In the genomic region with DNA sequence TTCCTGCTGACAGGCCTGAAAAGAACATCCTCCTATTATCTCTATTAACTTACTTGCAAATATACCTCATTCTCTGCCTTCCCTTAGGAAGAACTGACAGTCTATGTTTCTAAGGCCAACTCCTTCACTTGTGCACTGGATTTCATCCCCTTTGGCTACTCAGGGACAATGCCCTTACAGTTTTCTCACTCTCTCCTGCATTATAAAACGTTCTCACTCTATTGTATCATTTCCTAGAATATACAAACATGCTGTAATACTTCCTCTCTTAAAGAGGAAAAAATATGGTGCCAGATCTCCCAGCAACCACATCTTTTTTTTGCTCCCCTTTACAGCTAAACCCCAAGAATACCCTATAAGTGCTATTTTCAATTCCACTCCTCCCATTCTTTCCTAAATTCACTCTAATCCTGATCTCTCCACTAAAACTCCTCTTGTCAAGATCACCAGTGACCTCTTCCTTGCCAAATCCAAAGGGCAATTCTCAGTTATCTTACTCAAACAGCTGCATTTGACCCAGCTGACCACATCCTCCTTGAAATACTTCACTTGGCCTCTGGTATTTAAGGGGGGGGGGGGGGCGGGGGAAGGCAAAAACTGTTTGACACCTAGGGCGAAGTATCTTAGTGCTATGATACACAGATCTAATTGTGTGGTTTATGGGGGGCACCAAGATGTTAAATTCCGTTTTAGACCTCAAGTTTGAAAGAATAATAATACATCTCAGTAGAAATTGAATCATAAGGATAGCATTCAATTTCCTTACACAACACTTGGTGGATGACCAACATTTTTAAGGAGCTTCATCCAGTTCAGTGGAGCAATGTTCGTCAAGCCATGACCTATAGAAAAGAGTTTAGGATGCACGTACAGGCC, we compare ENCODE assay signal across 9 cellular contexts. TPM values are rescaled to one million over a fixed set of nuclear protein-coding genes. Genes with fewer than 3 reads are reported as not detected.
A peak's percentile ranks its signal among the peaks of the same experiment; 100 is the strongest.
DNase-seq lines count a peak whose midpoint lies in the region; ATAC-seq and TF ChIP-seq lines count a peak whose summit lies in the region.
"Had no signal": no experiment of that assay in that cellular context is flagged by ENCODE, and none has a peak within 500 bp of the region (broad histone marks: within the 10 kb centered on the region; RNA-seq: fewer than 3 reads in every experiment).

No MANE protein-coding gene starts in this region.

- intact Hi-C loops in CD8-positive, alpha-beta T cell (cut with DNase I, micrococcal nuclease): loop anchor here (5.0 kb wide), 5 partner anchors 160 to 1645 kb away; a partner anchor contains a TSS
- intact Hi-C loops in posterior cingulate gyrus (cut with DNase I): loop anchor here (5.0 kb wide), 1 partner anchor 210 kb away; a partner anchor contains a TSS

- no peaks in the 10 kb centered on the region for H3K27me3 Mint-ChIP-seq in CD8-positive, alpha-beta T cell (ENCODE audit: low read depth)
- H3K27me3 Mint-ChIP-seq in activated CD8-positive, alpha-beta T cell treated with anti-CD3 and anti-CD28 coated beads, Interleukin-2, amount 10 ng/mL, durations not matched to agents 7 days and 5 days (ENCODE audit: low read depth): no peaks in the 10 kb centered on the region
- no peaks in the 10 kb centered on the region for H3K27me3 Mint-ChIP-seq in stimulated activated memory B cell treated with anti-CD40 and anti-IgM and Interleukin-4, amounts not matched to agents 10 μg/mL and 1 μg/mL and 100 μg/mL, for 72 hours

- no peak for DNase-seq in CD8-positive, alpha-beta T cell
- DNase-seq in HS-27A (ENCODE audit: low read depth): peak; percentile 51
- DNase-seq in activated CD8-positive, alpha-beta T cell treated with anti-CD3 and anti-CD28 coated beads, Interleukin-2, amount 10 ng/mL, durations not matched to agents 7 days and 5 days: peak; percentile 39
- DNase-seq in kidney glomerular epithelial cell (lab: John Stamatoyannopoulos, UW): peak; percentile 77
- DNase-seq in activated CD4-positive, CD25-positive, alpha-beta regulatory T cell treated with anti-CD3 and anti-CD28 coated beads, Interleukin-2, amount 50 U/mL, for 72 hours: no peak
- no peak for DNase-seq in posterior cingulate gyrus
- no peak for DNase-seq in DMS 273 (lab: John Stamatoyannopoulos, UW; ENCODE audit: unreplicated experiment)

- ATAC-seq in CD8-positive, alpha-beta T cell: no peak
- ATAC-seq in activated CD8-positive, alpha-beta T cell treated with anti-CD3 and anti-CD28 coated beads, Interleukin-2, amount 10 ng/mL, durations not matched to agents 7 days and 5 days: no peak
- no peak for ATAC-seq in stimulated activated memory B cell treated with anti-CD40 and anti-IgM and Interleukin-4, amounts not matched to agents 10 μg/mL and 1 μg/mL and 100 μg/mL, for 72 hours

- no peak for TF ChIP-seq CTCF in CD8-positive, alpha-beta T cell (IDR thresholded peaks at IDR 0.05)

- POLR2A ChIA-PET in CD8-positive, alpha-beta T cell (lab: Charles Lee): interaction anchor here (0.6 to 1.8 kb wide), 2 partner anchors 212 to 229 kb away, joined by 4 to 9 read pairs; a partner anchor contains a TSS
- POLR2A ChIA-PET in activated CD8-positive, alpha-beta T cell treated with anti-CD3 and anti-CD28 coated beads, Interleukin-2, amount 10 ng/mL, durations not matched to agents 7 days and 5 days (lab: Charles Lee): interaction anchor here (1.1 kb wide), 2 partner anchors 13 to 155 kb away, joined by 3 read pairs; no protein-coding TSS in a partner anchor

- no peak overlapping the region for H3K4me3 Mint-ChIP-seq in CD8-positive, alpha-beta T cell
- no peak overlapping the region for H3K4me3 Mint-ChIP-seq in activated CD8-positive, alpha-beta T cell treated with anti-CD3 and anti-CD28 coated beads, Interleukin-2, amount 10 ng/mL, durations not matched to agents 7 days and 5 days
- no peak overlapping the region for H3K4me3 Mint-ChIP-seq in stimulated activated memory B cell treated with anti-CD40 and anti-IgM and Interleukin-4, amounts not matched to agents 10 μg/mL and 1 μg/mL and 100 μg/mL, for 72 hours

- H3K4me1 Mint-ChIP-seq in CD8-positive, alpha-beta T cell (ENCODE audit: low read depth): peaks cover 57% of the 10 kb centered on the region
- peaks cover 44% of the 10 kb centered on the region for H3K4me1 Mint-ChIP-seq in activated CD8-positive, alpha-beta T cell treated with anti-CD3 and anti-CD28 coated beads, Interleukin-2, amount 10 ng/mL, durations not matched to agents 7 days and 5 days (ENCODE audit: low read depth)
- H3K4me1 Mint-ChIP-seq in stimulated activated memory B cell treated with anti-CD40 and anti-IgM and Interleukin-4, amounts not matched to agents 10 μg/mL and 1 μg/mL and 100 μg/mL, for 72 hours: peaks cover 28% of the 10 kb centered on the region

- H3K27ac Mint-ChIP-seq in CD8-positive, alpha-beta T cell: peak overlapping the region; percentile 99
- peak overlapping the region; percentile 100 for H3K27ac Mint-ChIP-seq in activated CD8-positive, alpha-beta T cell treated with anti-CD3 and anti-CD28 coated beads, Interleukin-2, amount 10 ng/mL, durations not matched to agents 7 days and 5 days
- H3K27ac Mint-ChIP-seq in stimulated activated memory B cell treated with anti-CD40 and anti-IgM and Interleukin-4, amounts not matched to agents 10 μg/mL and 1 μg/mL and 100 μg/mL, for 72 hours: no peak overlapping the region

- CTCF ChIA-PET in CD8-positive, alpha-beta T cell (lab: Charles Lee): no interaction called here
- CTCF ChIA-PET in activated CD8-positive, alpha-beta T cell treated with anti-CD3 and anti-CD28 coated beads, Interleukin-2, amount 10 ng/mL, durations not matched to agents 7 days and 5 days (lab: Charles Lee): interaction anchor here (1.3 to 1.6 kb wide), 2 partner anchors 7 to 14 kb away, joined by 3 to 7 read pairs; no protein-coding TSS in a partner anchor

- H3K9me3 Mint-ChIP-seq in CD8-positive, alpha-beta T cell: no peaks in the 10 kb centered on the region
- no peaks in the 10 kb centered on the region for H3K9me3 Mint-ChIP-seq in activated CD8-positive, alpha-beta T cell treated with anti-CD3 and anti-CD28 coated beads, Interleukin-2, amount 10 ng/mL, durations not matched to agents 7 days and 5 days (ENCODE audit: insufficient read depth)
- H3K9me3 Mint-ChIP-seq in stimulated activated memory B cell treated with anti-CD40 and anti-IgM and Interleukin-4, amounts not matched to agents 10 μg/mL and 1 μg/mL and 100 μg/mL, for 72 hours: peaks cover 3% of the 10 kb centered on the region

- H3K36me3 ChIP-seq in CD8-positive, alpha-beta T cell (ENCODE audit: insufficient read depth, low read length): peaks cover 2% of the 10 kb centered on the region

- peak overlapping the region; percentile 94 for H3K4me3 ChIP-seq in CD8-positive, alpha-beta T cell (ENCODE audit: low read depth, low read length)

- peaks cover 58% of the 10 kb centered on the region for H3K4me1 ChIP-seq in CD8-positive, alpha-beta T cell (ENCODE audit: insufficient read depth, low read length)

- peaks cover 35% of the 10 kb centered on the region for H3K36me3 Mint-ChIP-seq in CD8-positive, alpha-beta T cell
- H3K36me3 Mint-ChIP-seq in activated CD8-positive, alpha-beta T cell treated with anti-CD3 and anti-CD28 coated beads, Interleukin-2, amount 10 ng/mL, durations not matched to agents 7 days and 5 days (ENCODE audit: low read depth): peaks cover 28% of the 10 kb centered on the region
- H3K36me3 Mint-ChIP-seq in stimulated activated memory B cell treated with anti-CD40 and anti-IgM and Interleukin-4, amounts not matched to agents 10 μg/mL and 1 μg/mL and 100 μg/mL, for 72 hours: peaks cover 24% of the 10 kb centered on the region

- no peaks in the 10 kb centered on the region for H3K9me3 ChIP-seq in CD8-positive, alpha-beta T cell (ENCODE audit: low read length)

- no peaks in the 10 kb centered on the region for H3K27me3 ChIP-seq in CD8-positive, alpha-beta T cell (ENCODE audit: insufficient read depth, low read length)

- H3K27ac ChIP-seq in CD8-positive, alpha-beta T cell (ENCODE audit: low read depth, low read length): no peak overlapping the region

RNA-seq across cellular contexts. Expression of a gene that starts 1.6 kb away (rescaled TPM):
- total RNA-seq in CD8-positive, alpha-beta T cell: 10 to 100 TPM; 45.4 to 52.8 TPM
- total RNA-seq in activated CD8-positive, alpha-beta T cell treated with anti-CD3 and anti-CD28 coated beads, Interleukin-2, amount 10 ng/mL, durations not matched to agents 7 days and 5 days: 10 to 100 TPM; 20.0 to 25.3 TPM

RNA-seq across cellular contexts. Expression of a gene that starts 1.7 kb away (rescaled TPM):
- total RNA-seq in CD8-positive, alpha-beta T cell: 10 to 100 TPM; 15.3 to 16.3 TPM
- total RNA-seq in activated CD8-positive, alpha-beta T cell treated with anti-CD3 and anti-CD28 coated beads, Interleukin-2, amount 10 ng/mL, durations not matched to agents 7 days and 5 days: 10 to 100 TPM; 16.1 to 16.7 TPM

RNA-seq across cellular contexts. Expression of a gene that starts 43.3 kb away (rescaled TPM):
- under 1 TPM in 1 of 2 experiments, not detected in 1; 0.16 TPM for total RNA-seq in CD8-positive, alpha-beta T cell
- not detected for total RNA-seq in activated CD8-positive, alpha-beta T cell treated with anti-CD3 and anti-CD28 coated beads, Interleukin-2, amount 10 ng/mL, durations not matched to agents 7 days and 5 days
- total RNA-seq: NCI-H460 had no signal

Comparison
In these comparisons a context has a peak if more than half of its experiments do, and no peak if none do; other contexts are left out.
1. DNase-seq: peak in HS-27A (single experiment), activated CD8-positive, alpha-beta T cell treated with anti-CD3 and anti-CD28 coated beads, Interleukin-2, amount 10 ng/mL, durations not matched to agents 7 days and 5 days (single experiment) and kidney glomerular epithelial cell (single experiment); none in CD8-positive, alpha-beta T cell (0 of 7), activated CD4-positive, CD25-positive, alpha-beta regulatory T cell treated with anti-CD3 and anti-CD28 coated beads, Interleukin-2, amount 50 U/mL, for 72 hours (single experiment), posterior cingulate gyrus (0 of 10) and DMS 273 (single experiment).